1 cellular context compared by ENCODE assay signal in genomic region chr12:124322271-124322998, GRCh38.
TF ChIP-seq lines count a peak whose summit lies in the region.

No MANE protein-coding gene starts in this region.

TF ChIP-seq in IMR-90, 13 proteins besides CTCF, POLR2A, EP300 and RAD21:
- TF ChIP-seq ELK1 (IDR thresholded peaks at IDR 0.05; ENCODE audit: borderline replicate concordance, low read depth, low read length): no peak
- TF ChIP-seq FOS (IDR thresholded peaks at IDR 0.05; ENCODE audit: low read depth, low read length): no peak
- TF ChIP-seq NFE2L2 (IDR thresholded peaks at IDR 0.05; ENCODE audit: low read depth, low read length): no peak
- TF ChIP-seq CEBPB (IDR thresholded peaks at IDR 0.05; ENCODE audit: low read depth, low read length): no peak
- no peak for TF ChIP-seq BHLHE40 (IDR thresholded peaks at IDR 0.05; ENCODE audit: low read depth, low read length)
- no peak for TF ChIP-seq RFX5 (IDR thresholded peaks at IDR 0.05; ENCODE audit: low read depth, low read length)
